9 cellular contexts compared by ENCODE assay signal in the genomic region with DNA sequence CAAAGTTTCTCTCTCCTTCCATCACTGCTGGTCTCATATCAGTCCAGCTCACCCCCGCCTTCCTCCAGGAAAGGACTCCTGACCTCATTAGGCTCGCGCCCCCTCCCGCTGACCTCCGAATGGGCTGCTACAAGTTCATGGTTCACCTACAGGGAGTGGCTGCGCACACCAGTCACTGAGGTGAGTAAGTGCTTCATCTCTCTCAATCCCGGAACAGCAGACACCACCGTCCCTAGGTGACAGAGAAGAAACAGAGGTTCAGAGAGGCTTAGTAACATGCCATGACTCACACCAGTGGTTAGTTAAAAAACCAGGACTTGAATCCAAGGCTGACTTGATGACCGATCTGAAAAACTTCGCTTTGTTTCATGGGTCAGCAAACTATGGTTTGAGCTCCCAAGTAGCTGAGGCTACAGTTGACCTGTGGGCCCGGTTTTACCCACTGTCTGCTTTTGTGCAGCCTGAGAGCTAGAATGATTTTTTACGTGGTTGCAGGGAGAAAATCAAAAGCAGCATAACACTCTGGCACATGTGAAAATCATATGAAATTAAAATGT. TPM values are rescaled to one million over a fixed set of nuclear protein-coding genes. Genes with fewer than 3 reads are reported as not detected.
DNase-seq lines count a peak whose midpoint lies in the region; ATAC-seq, FAIRE-seq and TF ChIP-seq lines count a peak whose summit lies in the region.
"Had no signal": no experiment of that assay in that cellular context is flagged by ENCODE, and none has a peak within 500 bp of the region (broad histone marks: within the 10 kb centered on the region; RNA-seq: fewer than 3 reads in every experiment).

No MANE protein-coding gene starts in this region.

- peak; percentile 85 for ATAC-seq in CD4-positive, alpha-beta T cell (ENCODE audit: poor library complexity)
- ATAC-seq in Panc1 (peak; percentile 58; the same call in 1 of the 2 replicates), HG02588 (IDR thresholded peaks at IDR 0.05; ENCODE audit: unreplicated experiment) (no peak), HG02840 (IDR thresholded peaks at IDR 0.05; ENCODE audit: low FRiP score, unreplicated experiment) (no peak)
- peak; percentile 80 to 85 for ATAC-seq in naive thymus-derived CD8-positive, alpha-beta T cell

- no peaks in the 10 kb centered on the region for H3K36me3 Mint-ChIP-seq in CD4-positive, alpha-beta T cell (ENCODE audit: low read depth)
- H3K36me3 Mint-ChIP-seq in astrocyte (ENCODE audit: low read depth, unreplicated experiment) = peaks cover 5% of the 10 kb centered on the region
- no peaks in the 10 kb centered on the region for H3K36me3 Mint-ChIP-seq in naive thymus-derived CD8-positive, alpha-beta T cell

- peaks cover 62% of the 10 kb centered on the region for H3K4me1 Mint-ChIP-seq in CD4-positive, alpha-beta T cell (ENCODE audit: low read depth)
- H3K4me1 Mint-ChIP-seq in astrocyte (ENCODE audit: low read depth, unreplicated experiment) = peaks cover 11% of the 10 kb centered on the region
- H3K4me1 Mint-ChIP-seq in naive thymus-derived CD8-positive, alpha-beta T cell = peaks cover 40 to 72% (median 61%) of the 10 kb centered on the region in 4 donors

- WGBS in stomach, 5 donors = 75 to 88% (median 78%) methylated on average over 12 of the region's 12 CpGs

- no peaks in the 10 kb centered on the region for H3K9me3 Mint-ChIP-seq in CD4-positive, alpha-beta T cell
- H3K9me3 Mint-ChIP-seq in astrocyte (ENCODE audit: unreplicated experiment) = no peaks in the 10 kb centered on the region
- H3K9me3 Mint-ChIP-seq in naive thymus-derived CD8-positive, alpha-beta T cell = no peaks in the 10 kb centered on the region

- peak overlapping the region; percentile 12 for H3K4me2 ChIP-seq in astrocyte (ENCODE audit: low read length)

- no peak for TF ChIP-seq EP300 in stomach (IDR thresholded peaks at IDR 0.05)

- FAIRE-seq in astrocyte (lab: Jason Lieb, UNC) = no peak
- FAIRE-seq: G401.6 had no signal

- intact Hi-C loops in CD4-positive, alpha-beta T cell (cut with DNase I, micrococcal nuclease) = no loop called here
- intact Hi-C loops in Panc1 (cut with micrococcal nuclease; ENCODE audit: unreplicated experiment) = no loop called here
- intact Hi-C loops in stomach (cut with DNase I; ENCODE audit: low total_unique reads) = no loop called here

- H3K36me3 ChIP-seq in Panc1 (ENCODE audit: control insufficient read depth, insufficient read depth, low read length) (no peaks in the 10 kb centered on the region), astrocyte (ENCODE audit: insufficient read depth, low read length) (no peaks in the 10 kb centered on the region), stomach (no peaks in the 10 kb centered on the region)

- peak in 7 of 10 experiments; percentile 22 to 52 (median 43) for DNase-seq in CD4-positive, alpha-beta T cell
- DNase-seq in Panc1 (ENCODE audit: low read depth, low spot score) (no peak), astrocyte (ENCODE audit: low read depth) (peak; percentile 94), stomach (no peak)
- DNase-seq in naive thymus-derived CD8-positive, alpha-beta T cell = peak in 1 of 10 donors; percentile 26
- no peak for DNase-seq in effector CD8-positive, alpha-beta T cell (lab: John Stamatoyannopoulos, UW)

- no peak overlapping the region for H2AFZ ChIP-seq in astrocyte (ENCODE audit: low read depth, low read length)

- H3K27me3 Mint-ChIP-seq in CD4-positive, alpha-beta T cell = no peaks in the 10 kb centered on the region
- H3K27me3 Mint-ChIP-seq in astrocyte (ENCODE audit: low read depth, unreplicated experiment) = peaks cover 9% of the 10 kb centered on the region
- H3K27me3 Mint-ChIP-seq in naive thymus-derived CD8-positive, alpha-beta T cell = no peaks in the 10 kb centered on the region

- H3K4me3 ChIP-seq in Panc1 (ENCODE audit: low read depth in 2 of 2, low read length in 2 of 2) = no peak overlapping the region
- H3K4me3 ChIP-seq in astrocyte (ENCODE audit: insufficient read depth, low read depth, low read length) = no peak overlapping the region
- H3K4me3 ChIP-seq in stomach = no peak overlapping the region

- no peak overlapping the region for H3K9ac ChIP-seq in astrocyte (ENCODE audit: low read length)

- no peak for TF ChIP-seq POLR2A in stomach (IDR thresholded peaks at IDR 0.05)

- no peaks in the 10 kb centered on the region for H3K9me3 ChIP-seq in CD4-positive, alpha-beta T cell (ENCODE audit: control insufficient read depth, low read length)
- H3K9me3 ChIP-seq in Panc1 (ENCODE audit: control insufficient read depth, insufficient read depth, low read depth, low read length) = no peaks in the 10 kb centered on the region
- H3K9me3 ChIP-seq in astrocyte (ENCODE audit: insufficient read depth, low read depth, low read length) = no peaks in the 10 kb centered on the region
- H3K9me3 ChIP-seq in stomach = no peaks in the 10 kb centered on the region

- no TSS peak for BruUV-seq in Panc1 (replicated peaks; lab: Mats Ljungman, UMichigan)

- no peak overlapping the region for H3K27ac ChIP-seq in CD4-positive, alpha-beta T cell (ENCODE audit: low read depth, low read length)
- no peak overlapping the region for H3K27ac ChIP-seq in Panc1 (ENCODE audit: low read length)
- no peak overlapping the region for H3K27ac ChIP-seq in astrocyte (ENCODE audit: low read depth, low read length)
- H3K27ac ChIP-seq in stomach = no peak overlapping the region

- H3K4me3 Mint-ChIP-seq in CD4-positive, alpha-beta T cell = peak overlapping the region; percentile 5
- H3K4me3 Mint-ChIP-seq in astrocyte (ENCODE audit: unreplicated experiment) = no peak overlapping the region
- H3K4me3 Mint-ChIP-seq in naive thymus-derived CD8-positive, alpha-beta T cell = peak overlapping the region in 5 of 10 donors; percentile 1 to 75 (median 37)

- no peak for TF ChIP-seq CTCF in CD4-positive, alpha-beta T cell (IDR thresholded peaks at IDR 0.05)
- TF ChIP-seq CTCF in Panc1 (IDR thresholded peaks at IDR 0.05) (no peak), astrocyte (IDR thresholded peaks at IDR 0.05; ENCODE audit: insufficient read depth, low read depth, low read length) (no peak), stomach (IDR thresholded peaks at IDR 0.05) (no peak)

- H3K27me3 ChIP-seq in CD4-positive, alpha-beta T cell (ENCODE audit: control insufficient read depth, insufficient read depth, low read length) = no peaks in the 10 kb centered on the region
- H3K27me3 ChIP-seq in Panc1 (ENCODE audit: control insufficient read depth, insufficient read depth, low read length) (no peaks in the 10 kb centered on the region), astrocyte (ENCODE audit: insufficient read depth, low read length) (no peaks in the 10 kb centered on the region), stomach (no peaks in the 10 kb centered on the region)

- peak overlapping the region; percentile 81 for H3K27ac Mint-ChIP-seq in CD4-positive, alpha-beta T cell
- H3K27ac Mint-ChIP-seq in astrocyte (ENCODE audit: unreplicated experiment) = peak overlapping the region; percentile 93
- peak overlapping the region in 9 of 10 donors; percentile 35 to 96 (median 89) for H3K27ac Mint-ChIP-seq in naive thymus-derived CD8-positive, alpha-beta T cell

- POLR2A ChIA-PET in CD4-positive, alpha-beta T cell (lab: Charles Lee) = interaction anchor here (0.6 to 0.9 kb wide), 2 partner anchors 11 to 244 kb away, joined by 3 to 4 read pairs; no protein-coding TSS in a partner anchor
- POLR2A ChIA-PET in Panc1 (lab: Charles Lee) = interaction anchor here (0.6 kb wide), 1 partner anchor 10 kb away, joined by 3 read pairs; no protein-coding TSS in a partner anchor
- POLR2A ChIA-PET in naive thymus-derived CD8-positive, alpha-beta T cell (lab: Charles Lee) = interaction anchor here (1.0 to 20.6 kb wide), 3 partner anchors 11 to 34 kb away, joined by 4 to 559 read pairs (median 4); no protein-coding TSS in a partner anchor

- in situ Hi-C loops in Panc1 (cut with HindIII; ENCODE audit: low pct_unique_long_range_greater_than_20kb, low sequenced_read_pairs) = no loop called here

- H4K20me1 ChIP-seq in astrocyte (ENCODE audit: insufficient read depth, low read length) = no peaks in the 10 kb centered on the region

- H3K79me2 ChIP-seq in astrocyte (ENCODE audit: insufficient read depth, low read length) = no peaks in the 10 kb centered on the region

- CTCF ChIA-PET in CD4-positive, alpha-beta T cell (lab: Charles Lee) = interaction anchor here (0.7 kb wide), 1 partner anchor 10 kb away, joined by 3 read pairs; no protein-coding TSS in a partner anchor
- CTCF ChIA-PET in Panc1 (lab: Charles Lee) = no interaction called here

- peaks cover 7% of the 10 kb centered on the region for H3K4me1 ChIP-seq in Panc1 (ENCODE audit: control insufficient read depth, insufficient read depth, low read length)
- peaks cover 13% of the 10 kb centered on the region for H3K4me1 ChIP-seq in astrocyte (ENCODE audit: insufficient read depth, low read length)
- peaks cover 5 to 27% (median 8%) of the 10 kb centered on the region in 4 donors for H3K4me1 ChIP-seq in stomach

RNA-seq across cellular contexts. Expression of a gene that starts 42.0 kb away (rescaled TPM):
- 1,000 to 10,000 TPM; 1,602 to 1,631 TPM for total RNA-seq in CD4-positive, alpha-beta T cell
- total RNA-seq in Panc1 (2021; ENCODE audit: unreplicated experiment) (46.3 TPM), astrocyte (44.5 and 49.5 TPM in 2 replicates), stomach (100 to 1,000 TPM in 3 of 5 donors, 10 to 100 TPM in 2; 49.1 to 189 (median 109) TPM)
- 29.3 TPM for polyA plus RNA-seq in Panc1 (2012; ENCODE audit: insufficient read length)
- 100 to 1,000 TPM; 264 to 274 TPM for total RNA-seq in naive thymus-derived CD8-positive, alpha-beta T cell
- polyA plus RNA-seq in naive thymus-derived CD8-positive, alpha-beta T cell = 100 to 1,000 TPM; 222 to 420 (median 390) TPM
- 10 to 100 TPM; 43.7 to 89.2 (median 44.0) TPM for polyA plus RNA-seq in stomach

Comparison
In these comparisons a context has a peak if more than half of its experiments do, and no peak if none do; other contexts are left out.
1. ATAC-seq: peak in CD4-positive, alpha-beta T cell (single experiment), Panc1 (single experiment) and naive thymus-derived CD8-positive, alpha-beta T cell (2 of 2); none in HG02588 (single experiment) and HG02840 (single experiment).
2. DNase-seq: peak in CD4-positive, alpha-beta T cell (7 of 10) and astrocyte (single experiment); none in Panc1 (single experiment), stomach (single experiment) and effector CD8-positive, alpha-beta T cell (single experiment).
3. RNA of a gene that starts 42.0 kb away (total RNA-seq): 1,602 to 1,631 TPM in CD4-positive, alpha-beta T cell; 264 to 274 TPM in naive thymus-derived CD8-positive, alpha-beta T cell, 49.1 to 189 TPM in stomach, 44.5 to 49.5 TPM in astrocyte and 46.3 TPM in Panc1 (single experiment); every median in the first group is over 4 times any median in the second.
4. Peak in every context shown above with its lines, with median percentiles within 50 percentile points of each other: H3K27ac Mint-ChIP-seq.